ENCODE assay signal across 20 cellular contexts in genomic region chr2:48668992-48669391, GRCh38. TPM values are rescaled to one million over a fixed set of nuclear protein-coding genes. Genes with fewer than 3 reads are reported as not detected.
DNase-seq lines count a peak whose midpoint lies in the region; ATAC-seq and TF ChIP-seq lines count a peak whose summit lies in the region.
"Had no signal": no experiment of that assay in that cellular context is flagged by ENCODE, and none has a peak within 500 bp of the region (broad histone marks: within the 10 kb centered on the region; RNA-seq: fewer than 3 reads in every experiment).

No MANE protein-coding gene starts in this region.

- TF ChIP-seq CTCF in CD14-positive monocyte (IDR thresholded peaks at IDR 0.05) (no peak), spleen (IDR thresholded peaks at IDR 0.05 in 8 of 11, conservative IDR thresholded peaks at IDR 0.05 in 3 of 11) (no peak), BE2C (IDR thresholded peaks at IDR 0.05; ENCODE audit: low read depth, low read length) (no peak)

- TF ChIP-seq POLR2A in spleen (IDR thresholded peaks at IDR 0.05): no peak

- no peak overlapping the region for H3K27ac ChIP-seq in spleen
- H3K27ac ChIP-seq: left lung had no signal

- H3K4me1 Mint-ChIP-seq in CD14-positive monocyte: no peaks in the 10 kb centered on the region
- H3K4me1 Mint-ChIP-seq: activated naive CD8-positive, alpha-beta T cell treated with anti-CD3 and anti-CD28 coated beads for 36 hours had no signal

- H3K9me3 ChIP-seq in spleen (no peaks in the 10 kb centered on the region), BE2C (no peaks in the 10 kb centered on the region)

- peaks cover 0 to 5% (median 0%) of the 10 kb centered on the region in 3 donors for H3K27me3 Mint-ChIP-seq in CD14-positive monocyte (ENCODE audit: low read depth in 3 of 3)

- ATAC-seq in GM18520 (IDR thresholded peaks at IDR 0.05; ENCODE audit: unreplicated experiment) (peak; percentile 85), GM21381 (IDR thresholded peaks at IDR 0.05; ENCODE audit: unreplicated experiment) (peak; percentile 90), HG02943 (IDR thresholded peaks at IDR 0.05; ENCODE audit: low read depth, unreplicated experiment) (peak; percentile 84), HG03469 (IDR thresholded peaks at IDR 0.05; ENCODE audit: unreplicated experiment) (peak; percentile 72)
- ATAC-seq: left lung had no signal

- H3K36me3 ChIP-seq in spleen: no peaks in the 10 kb centered on the region
- no peaks in the 10 kb centered on the region for H3K36me3 ChIP-seq in BE2C
- H3K36me3 ChIP-seq: left lung had no signal

- no peak overlapping the region for H3K4me3 Mint-ChIP-seq in CD14-positive monocyte
- H3K4me3 Mint-ChIP-seq: activated naive CD8-positive, alpha-beta T cell treated with anti-CD3 and anti-CD28 coated beads for 36 hours had no signal

- H3K4me3 ChIP-seq in spleen (no peak overlapping the region), BE2C (ENCODE audit: low read depth, low read length) (no peak overlapping the region)
- H3K4me3 ChIP-seq: left lung had no signal

- H3K27ac Mint-ChIP-seq in CD14-positive monocyte: no peak overlapping the region
- H3K27ac Mint-ChIP-seq: activated naive CD8-positive, alpha-beta T cell treated with anti-CD3 and anti-CD28 coated beads for 36 hours had no signal

- 52 to 63% (median 59%) methylated on average over 1 of the region's 1 CpG for WGBS in spleen, 5 donors

- no peaks in the 10 kb centered on the region for H3K4me1 ChIP-seq in spleen
- no peaks in the 10 kb centered on the region for H3K4me1 ChIP-seq in BE2C
- H3K4me1 ChIP-seq: left lung had no signal

- intact Hi-C loops in CD14-positive monocyte (cut with micrococcal nuclease) (no loop called here), spleen (cut with DNase I; ENCODE audit: low total_unique reads) (no loop called here)

- H3K27me3 ChIP-seq in spleen (replicated peaks in 1 of 7) (no peaks in the 10 kb centered on the region), BE2C (no peaks in the 10 kb centered on the region)
- H3K27me3 ChIP-seq: left lung had no signal

- DNase-seq in CD14-positive monocyte (ENCODE audit: low spot score) (no peak), spleen (no peak), BE2C (no peak), NCI-H2029 treated with DMSO at 0.1 percent for 48 hours (lab: John Stamatoyannopoulos, UW) (no peak)
- DNase-seq: activated CD4-positive, CD25-positive, alpha-beta regulatory T cell treated with anti-CD3 and anti-CD28 coated beads, Interleukin-2, amount 50 U/mL, for 72 hours; activated naive CD8-positive, alpha-beta T cell treated with anti-CD3 and anti-CD28 coated beads for 36 hours; Calu3; effector CD8-positive, alpha-beta T cell; GDM1; left lung; NCI-H1694; NCI-H524 treated with DMSO at 0.1 percent for 48 hours; posterior cingulate gyrus; RPMI8226 had no signal

- H3K36me3 Mint-ChIP-seq in CD14-positive monocyte: no peaks in the 10 kb centered on the region
- H3K36me3 Mint-ChIP-seq: activated naive CD8-positive, alpha-beta T cell treated with anti-CD3 and anti-CD28 coated beads for 36 hours had no signal

- H3K9me3 Mint-ChIP-seq in CD14-positive monocyte: peaks cover 0 to 16% (median 4%) of the 10 kb centered on the region in 7 donors
- H3K9me3 Mint-ChIP-seq: activated naive CD8-positive, alpha-beta T cell treated with anti-CD3 and anti-CD28 coated beads for 36 hours had no signal

RNA-seq across cellular contexts. Expression of gene GTF2A1L, which starts 51.3 kb away (rescaled TPM):
- polyA plus RNA-seq in CD14-positive monocyte (not detected), spleen (1 to 10 TPM in 1 of 3 donors, under 1 TPM in 2; 0.06 to 1.1 (median 0.35) TPM)
- 1 to 10 TPM in 3 of 7 donors, under 1 TPM in 3, not detected in 1; 0.70 to 4.7 (median 1.1) TPM for total RNA-seq in spleen
- polyA plus RNA-seq in BE2C (2012; ENCODE audit: insufficient read depth, insufficient read length, low read depth): not detected
- total RNA-seq: activated naive CD8-positive, alpha-beta T cell treated with anti-CD3 and anti-CD28 coated beads for 36 hours; Calu3; H1; T-helper 1 cell treated with Interleukin-12 subunit alpha and Interleukin-12 subunit beta and Interleukin-4 antibody, amounts not matched to agents 30 ng/mL and 1 ng/mL, for 36 hours had no signal
